ENCODE assay signal across 14 cellular contexts in genomic region chr2:33366473-33366872, GRCh38.
A peak's percentile ranks its signal among the peaks of the same experiment; 100 is the strongest.
DNase-seq lines count a peak whose midpoint lies in the region; ATAC-seq and TF ChIP-seq lines count a peak whose summit lies in the region.
"Had no signal": no experiment of that assay in that cellular context is flagged by ENCODE, and none has a peak within 500 bp of the region (broad histone marks: within the 10 kb centered on the region; RNA-seq: fewer than 3 reads in every experiment).

No MANE protein-coding gene starts in this region.

- no peak for TF ChIP-seq CTCF in heart left ventricle (IDR thresholded peaks at IDR 0.05)

- no peaks in the 10 kb centered on the region for H3K9me3 ChIP-seq in heart left ventricle
- H3K9me3 ChIP-seq: BLaER1 treated with 17β-estradiol and CSF1 and Interleukin-3, amounts not matched to agents 10 nM and 100 nM had no signal

- no peak overlapping the region for H3K27ac Mint-ChIP-seq in activated T-helper 17 cell treated with anti-CD3 and anti-CD28 coated beads, Interleukin-2, amount 50 U/mL, for 72 hours

- peaks cover 10% of the 10 kb centered on the region for H3K27me3 Mint-ChIP-seq in activated T-helper 17 cell treated with anti-CD3 and anti-CD28 coated beads, Interleukin-2, amount 50 U/mL, for 72 hours

- peak overlapping the region in 10 of 12 donors; percentile 14 to 66 (median 34) for H3K27ac ChIP-seq in heart left ventricle
- H3K27ac ChIP-seq: BLaER1 treated with 17β-estradiol and CSF1 and Interleukin-3, amounts not matched to agents 10 nM and 100 nM had no signal

- TF ChIP-seq POLR2A in heart left ventricle (IDR thresholded peaks at IDR 0.05): no peak

- H3K4me1 ChIP-seq in heart left ventricle: peaks cover 0 to 17% (median 2%) of the 10 kb centered on the region in 12 donors
- H3K4me1 ChIP-seq: BLaER1 treated with 17β-estradiol and CSF1 and Interleukin-3, amounts not matched to agents 10 nM and 100 nM had no signal

- intact Hi-C loops in heart left ventricle (cut with DNase I) (loop anchor here in 1 of 10 donors (10.0 kb wide), 1 partner anchor 592 kb away; no protein-coding TSS in a partner anchor), posterior cingulate gyrus (cut with DNase I) (no loop called here), posterior vena cava (cut with DNase I) (no loop called here)

- DNase-seq in Ammon's horn (ENCODE audit: low spot score): peak; percentile 75
- DNase-seq in heart left ventricle: peak; percentile 41 to 68 (median 61)
- DNase-seq in posterior cingulate gyrus: peak in 9 of 10 donors; percentile 32 to 92 (median 52)
- DNase-seq in HCEC 1CT: no peak
- DNase-seq in posterior vena cava (ENCODE audit: low spot score): no peak
- DNase-seq in NCI-H2196 treated with DMSO at 0.1 percent for 48 hours (lab: John Stamatoyannopoulos, UW; ENCODE audit: unreplicated experiment): no peak
- DNase-seq: activated CD4-positive, CD25-positive, alpha-beta regulatory T cell; activated naive CD4-positive, alpha-beta T cell treated with anti-CD3 and anti-CD28 coated beads, Interleukin-2, amount 50 U/mL, for 16 hours; left colon; NCI-H187; stimulated activated naive CD4-positive, alpha-beta T cell treated with Interleukin-2 at 50 U/mL for 16 hours had no signal

- no peaks in the 10 kb centered on the region for H3K36me3 Mint-ChIP-seq in activated T-helper 17 cell treated with anti-CD3 and anti-CD28 coated beads, Interleukin-2, amount 50 U/mL, for 72 hours (ENCODE audit: low read depth)

- H3K4me3 Mint-ChIP-seq in activated T-helper 17 cell treated with anti-CD3 and anti-CD28 coated beads, Interleukin-2, amount 50 U/mL, for 72 hours: no peak overlapping the region

- peaks cover 0 to 94% (median 10%) of the 10 kb centered on the region in 9 donors for H3K36me3 ChIP-seq in heart left ventricle
- H3K36me3 ChIP-seq: BLaER1 treated with 17β-estradiol and CSF1 and Interleukin-3, amounts not matched to agents 10 nM and 100 nM had no signal

- 52 to 61% (median 55%) methylated on average over 5 of the region's 5 CpGs for WGBS in heart left ventricle, 4 donors

- H3K27me3 ChIP-seq in heart left ventricle: no peaks in the 10 kb centered on the region
- H3K27me3 ChIP-seq: BLaER1 treated with 17β-estradiol and CSF1 and Interleukin-3, amounts not matched to agents 10 nM and 100 nM had no signal

- ATAC-seq in activated T-helper 17 cell treated with anti-CD3 and anti-CD28 coated beads, Interleukin-2, amount 50 U/mL, for 72 hours (replicated peaks): peak; percentile 12
- ATAC-seq in heart left ventricle (peak; percentile 87 to 96 (median 92)), GM21737 (IDR thresholded peaks at IDR 0.05; ENCODE audit: unreplicated experiment) (no peak)
- ATAC-seq: left colon had no signal

- no peaks in the 10 kb centered on the region for H3K4me1 Mint-ChIP-seq in activated T-helper 17 cell treated with anti-CD3 and anti-CD28 coated beads, Interleukin-2, amount 50 U/mL, for 72 hours

- no peaks in the 10 kb centered on the region for H3K9me3 Mint-ChIP-seq in activated T-helper 17 cell treated with anti-CD3 and anti-CD28 coated beads, Interleukin-2, amount 50 U/mL, for 72 hours

- no peak overlapping the region for H3K4me3 ChIP-seq in heart left ventricle
- H3K4me3 ChIP-seq: BLaER1 treated with 17β-estradiol and CSF1 and Interleukin-3, amounts not matched to agents 10 nM and 100 nM had no signal

Comparison
In these comparisons a context has a peak if more than half of its experiments do, and no peak if none do; other contexts are left out.
1. DNase-seq: peak in Ammon's horn (single experiment), heart left ventricle (5 of 5) and posterior cingulate gyrus (9 of 10); none in HCEC 1CT (single experiment), posterior vena cava (single experiment) and NCI-H2196 treated with DMSO at 0.1 percent for 48 hours (single experiment).